Comparison of ENCODE assay signal across 12 cellular contexts in the genomic region with DNA sequence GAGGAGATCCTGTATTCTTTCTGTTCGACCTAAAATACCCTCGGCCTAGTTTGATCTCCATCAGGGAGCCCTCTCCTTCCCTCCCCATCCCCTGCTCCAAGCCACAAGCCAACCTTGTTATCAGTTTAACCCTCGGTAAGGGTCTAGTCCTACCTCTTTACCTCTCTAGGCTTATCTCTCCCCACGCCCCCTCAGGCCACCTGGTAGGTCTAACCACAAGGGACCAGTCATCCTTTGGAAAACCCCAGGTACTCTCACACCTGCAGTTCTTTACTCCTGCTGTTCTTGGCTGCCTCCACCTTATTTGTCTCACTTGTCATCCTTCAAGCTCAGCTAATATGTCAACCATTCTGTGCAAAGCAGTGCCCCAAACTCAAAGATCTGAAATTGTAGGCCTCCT.
"Had no signal": no experiment of that assay in that cellular context is flagged by ENCODE, and none has a peak within 500 bp of the region (broad histone marks: within the 10 kb centered on the region; RNA-seq: fewer than 3 reads in every experiment).

No MANE protein-coding gene starts in this region.

- H3K4me1 ChIP-seq: right atrium auricular region, tibial nerve had no signal

- DNase-seq: activated CD4-positive, alpha-beta T cell treated with anti-CD3 and anti-CD28 coated beads, Interleukin-2, amount 10 ng/mL, durations not matched to agents 7 days and 5 days; activated effector memory CD4-positive, alpha-beta T cell treated with Interleukin-2 at 50 U/mL for 16 hours; activated T-cell treated with anti-CD3 and anti-CD28 coated beads, Interleukin-2, amount 50 U/mL, for 1 hour; dermis blood vessel endothelial cell; SW 1271; T-helper 9 cell had no signal

- H3K4me3 Mint-ChIP-seq: activated CD4-positive, alpha-beta T cell treated with anti-CD3 and anti-CD28 coated beads, Interleukin-2, amount 10 ng/mL, durations not matched to agents 7 days and 5 days; activated naive CD4-positive, alpha-beta T cell treated with anti-CD3 and anti-CD28 coated beads, Interleukin-2, amount 50 U/mL, for 24 hours; brain had no signal

- H3K4me1 Mint-ChIP-seq: activated CD4-positive, alpha-beta T cell treated with anti-CD3 and anti-CD28 coated beads, Interleukin-2, amount 10 ng/mL, durations not matched to agents 7 days and 5 days; activated naive CD4-positive, alpha-beta T cell treated with anti-CD3 and anti-CD28 coated beads, Interleukin-2, amount 50 U/mL, for 24 hours had no signal

- H3K9me3 Mint-ChIP-seq: activated CD4-positive, alpha-beta T cell treated with anti-CD3 and anti-CD28 coated beads, Interleukin-2, amount 10 ng/mL, durations not matched to agents 7 days and 5 days; activated naive CD4-positive, alpha-beta T cell treated with anti-CD3 and anti-CD28 coated beads, Interleukin-2, amount 50 U/mL, for 24 hours had no signal

- H3K36me3 ChIP-seq: right atrium auricular region, tibial nerve had no signal

- H3K27me3 ChIP-seq: right atrium auricular region, tibial nerve had no signal

- H3K4me3 ChIP-seq: right atrium auricular region, skin epidermis, tibial nerve had no signal

- H3K27ac ChIP-seq: right atrium auricular region, skin epidermis, tibial nerve, VCaP had no signal

- H3K9me3 ChIP-seq: right atrium auricular region, tibial nerve had no signal

- H3K27me3 Mint-ChIP-seq: activated CD4-positive, alpha-beta T cell treated with anti-CD3 and anti-CD28 coated beads, Interleukin-2, amount 10 ng/mL, durations not matched to agents 7 days and 5 days had no signal

- H3K27ac Mint-ChIP-seq: activated CD4-positive, alpha-beta T cell treated with anti-CD3 and anti-CD28 coated beads, Interleukin-2, amount 10 ng/mL, durations not matched to agents 7 days and 5 days; activated naive CD4-positive, alpha-beta T cell treated with anti-CD3 and anti-CD28 coated beads, Interleukin-2, amount 50 U/mL, for 24 hours; brain had no signal

- H3K36me3 Mint-ChIP-seq: activated naive CD4-positive, alpha-beta T cell treated with anti-CD3 and anti-CD28 coated beads, Interleukin-2, amount 50 U/mL, for 24 hours; brain had no signal
